Comparison of ENCODE assay signal across 11 cellular contexts in genomic region chrX:134908235-134908834, GRCh38. TPM values are rescaled to one million over a fixed set of nuclear protein-coding genes. Genes with fewer than 3 reads are reported as not detected.
DNase-seq lines count a peak whose midpoint lies in the region; FAIRE-seq and TF ChIP-seq lines count a peak whose summit lies in the region.
"Had no signal": no experiment of that assay in that cellular context is flagged by ENCODE, and none has a peak within 500 bp of the region (broad histone marks: within the 10 kb centered on the region; RNA-seq: fewer than 3 reads in every experiment).

No MANE protein-coding gene starts in this region.

- H3K4me3 ChIP-seq in astrocyte (ENCODE audit: insufficient read depth, low read depth, low read length) (no peak overlapping the region), suprapubic skin (no peak overlapping the region)
- H3K4me3 ChIP-seq: uterus had no signal

- peaks cover 52% of the 10 kb centered on the region for H3K79me2 ChIP-seq in astrocyte (ENCODE audit: insufficient read depth, low read length)

- no peak overlapping the region for H3K27ac Mint-ChIP-seq in astrocyte (ENCODE audit: unreplicated experiment)
- peak overlapping the region; percentile 11 to 42 (median 33) for H3K27ac Mint-ChIP-seq in nephron

- H3K9me3 ChIP-seq in astrocyte (ENCODE audit: insufficient read depth, low read depth, low read length) (no peaks in the 10 kb centered on the region), suprapubic skin (no peaks in the 10 kb centered on the region)
- H3K9me3 ChIP-seq: uterus had no signal

- no peaks in the 10 kb centered on the region for H3K36me3 ChIP-seq in astrocyte (ENCODE audit: insufficient read depth, low read length)
- H3K36me3 ChIP-seq in suprapubic skin: no peaks in the 10 kb centered on the region

- no peak overlapping the region for H3K4me2 ChIP-seq in astrocyte (ENCODE audit: low read length)

- peak; percentile 92 for FAIRE-seq in astrocyte (lab: Jason Lieb, UNC)

- H3K36me3 Mint-ChIP-seq in astrocyte (ENCODE audit: low read depth, unreplicated experiment): no peaks in the 10 kb centered on the region
- peaks cover 8% of the 10 kb centered on the region for H3K36me3 Mint-ChIP-seq in nephron (ENCODE audit: low read depth)

- no peaks in the 10 kb centered on the region for H3K4me1 ChIP-seq in astrocyte (ENCODE audit: insufficient read depth, low read length)
- no peaks in the 10 kb centered on the region for H3K4me1 ChIP-seq in suprapubic skin
- H3K4me1 ChIP-seq: uterus had no signal

- no peak overlapping the region for H2AFZ ChIP-seq in astrocyte (ENCODE audit: low read depth, low read length)

- H3K27me3 ChIP-seq in astrocyte (ENCODE audit: insufficient read depth, low read length) (no peaks in the 10 kb centered on the region), suprapubic skin (no peaks in the 10 kb centered on the region)
- H3K27me3 ChIP-seq: uterus had no signal

- peak overlapping the region; percentile 2 for H3K4me3 Mint-ChIP-seq in astrocyte (ENCODE audit: unreplicated experiment)
- H3K4me3 Mint-ChIP-seq in nephron: peak overlapping the region in 1 of 3 experiments; percentile 48

- no peak for TF ChIP-seq POLR2A in suprapubic skin (IDR thresholded peaks at IDR 0.05)

- H3K9me3 Mint-ChIP-seq in astrocyte (ENCODE audit: unreplicated experiment) (no peaks in the 10 kb centered on the region), nephron (peaks cover 5% of the 10 kb centered on the region)

- WGBS in suprapubic skin: 69% methylated on average over 3 of the region's 3 CpGs

- no peaks in the 10 kb centered on the region for H3K27me3 Mint-ChIP-seq in astrocyte (ENCODE audit: low read depth, unreplicated experiment)
- no peaks in the 10 kb centered on the region for H3K27me3 Mint-ChIP-seq in nephron (ENCODE audit: low read depth)

- H3K4me1 Mint-ChIP-seq in astrocyte (ENCODE audit: low read depth, unreplicated experiment) (peaks cover 8% of the 10 kb centered on the region), nephron (peaks cover 7% of the 10 kb centered on the region)

- no peak for TF ChIP-seq EP300 in suprapubic skin (IDR thresholded peaks at IDR 0.05)

- peaks cover 16% of the 10 kb centered on the region for H4K20me1 ChIP-seq in astrocyte (ENCODE audit: insufficient read depth, low read length)

- DNase-seq in NCI-H82 (lab: John Stamatoyannopoulos, UW) (peak; percentile 24), NCI-H82 treated with DMSO at 0.1 percent for 48 hours (lab: John Stamatoyannopoulos, UW; ENCODE audit: unreplicated experiment) (no peak), MV-4-11 (lab: John Stamatoyannopoulos, UW) (peak; percentile 26), astrocyte (ENCODE audit: low read depth) (no peak), NCI-H1930 (lab: John Stamatoyannopoulos, UW) (no peak), NCI-H1092 (lab: John Stamatoyannopoulos, UW) (no peak), suprapubic skin (ENCODE audit: low spot score in 2 of 2) (no peak)
- DNase-seq: activated T-cell treated with anti-CD3 and anti-CD28 coated beads, Interleukin-2, amount 50 U/mL, for 48 hours; AML-193; uterus had no signal

- TF ChIP-seq CTCF in astrocyte (IDR thresholded peaks at IDR 0.05; ENCODE audit: insufficient read depth, low read depth, low read length) (peak; percentile 13), nephron (IDR thresholded peaks at IDR 0.05; ENCODE audit: unreplicated experiment in 3 of 3) (peak; percentile 17 to 34 (median 20)), suprapubic skin (IDR thresholded peaks at IDR 0.05) (no peak)

- H3K9ac ChIP-seq in astrocyte (ENCODE audit: low read length): no peak overlapping the region

- H3K27ac ChIP-seq in astrocyte (ENCODE audit: low read depth, low read length) (no peak overlapping the region), suprapubic skin (no peak overlapping the region)
- H3K27ac ChIP-seq: uterus had no signal

RNA-seq across cellular contexts. Expression of gene MOSPD1, which starts 6.7 kb away (rescaled TPM):
- total RNA-seq in astrocyte (47.9 and 60.4 TPM in 2 replicates), suprapubic skin (10 to 100 TPM; 13.6 to 40.8 (median 16.7) TPM)

Comparison
In these comparisons a context has a peak if more than half of its experiments do, and no peak if none do; other contexts are left out.
1. DNase-seq: peak in NCI-H82 (single experiment) and MV-4-11 (single experiment); none in NCI-H82 treated with DMSO at 0.1 percent for 48 hours (single experiment), astrocyte (single experiment), NCI-H1930 (0 of 2), NCI-H1092 (single experiment) and suprapubic skin (0 of 2).
2. CTCF ChIP-seq: peak in astrocyte (single experiment) and nephron (3 of 3); none in suprapubic skin (0 of 2).